In genomic region chr14:85195872-85196477, GRCh38 we compare ENCODE assay signal across 10 cellular contexts.
DNase-seq lines count a peak whose midpoint lies in the region; ATAC-seq and TF ChIP-seq lines count a peak whose summit lies in the region.
"Had no signal": no experiment of that assay in that cellular context is flagged by ENCODE, and none has a peak within 500 bp of the region (broad histone marks: within the 10 kb centered on the region; RNA-seq: fewer than 3 reads in every experiment).

No MANE protein-coding gene starts in this region.

- TF ChIP-seq CTCF in Calu3 (IDR thresholded peaks at IDR 0.05; ENCODE audit: unreplicated experiment) (peak; percentile 24), KMS-11 (conservative IDR thresholded peaks at IDR 0.05; ENCODE audit: low read depth, low read length) (peak; percentile 63), brain microvascular endothelial cell (IDR thresholded peaks at IDR 0.05; ENCODE audit: low read depth, low read length, missing control alignments) (peak; percentile 69)

- H3K4me1 Mint-ChIP-seq in Calu3 (ENCODE audit: low read depth, unreplicated experiment), result no peaks in the 10 kb centered on the region
- no peaks in the 10 kb centered on the region for H3K4me1 Mint-ChIP-seq in activated naive CD4-positive, alpha-beta T cell treated with anti-CD3 and anti-CD28 coated beads, Interleukin-2, amount 10 ng/mL, durations not matched to agents 7 days and 5 days

- in situ Hi-C loops in brain microvascular endothelial cell (cut with HindIII; ENCODE audit: low pct_ligation_motif_present, low sequenced_read_pairs), result no loop called here

- DNase-seq in Calu3 (no peak), brain microvascular endothelial cell (peak; percentile 5), myocyte (ENCODE audit: low read depth) (peak; percentile 31)
- DNase-seq in stimulated activated CD4-positive, alpha-beta T cell treated with anti-CD3 and anti-CD28 coated beads, Interleukin-4, amount 100 ng/mL, for 4 hours, result no peak
- no peak for DNase-seq in activated naive CD4-positive, alpha-beta T cell treated with anti-CD3 and anti-CD28 coated beads, Interleukin-2, amount 10 ng/mL, durations not matched to agents 7 days and 5 days
- DNase-seq: activated T-cell treated with anti-CD3 and anti-CD28 coated beads, Interleukin-2, amount 50 U/mL, for 1 hour; stimulated activated CD4-positive, alpha-beta T cell treated with anti-CD3 and anti-CD28 coated beads, Interleukin-15, amount 100 ng/mL, for 24 hours had no signal

- H3K4me3 Mint-ChIP-seq in Calu3 (ENCODE audit: low read depth, unreplicated experiment), result no peak overlapping the region
- no peak overlapping the region for H3K4me3 Mint-ChIP-seq in activated naive CD4-positive, alpha-beta T cell treated with anti-CD3 and anti-CD28 coated beads, Interleukin-2, amount 10 ng/mL, durations not matched to agents 7 days and 5 days

- peaks cover 12% of the 10 kb centered on the region for H3K9me3 Mint-ChIP-seq in Calu3 (ENCODE audit: low read depth, unreplicated experiment)
- no peaks in the 10 kb centered on the region for H3K9me3 Mint-ChIP-seq in activated naive CD4-positive, alpha-beta T cell treated with anti-CD3 and anti-CD28 coated beads, Interleukin-2, amount 10 ng/mL, durations not matched to agents 7 days and 5 days

- no peaks in the 10 kb centered on the region for H4K20me1 ChIP-seq in KMS-11 (ENCODE audit: insufficient read depth)

- no peak overlapping the region for H3K4me3 ChIP-seq in KMS-11 (IDR thresholded peaks at IDR 0.05; ENCODE audit: insufficient read depth, low read depth, low read length)
- H3K4me3 ChIP-seq in brain microvascular endothelial cell (ENCODE audit: low read depth, low read length), result no peak overlapping the region

- ATAC-seq in GM18511 (IDR thresholded peaks at IDR 0.05; ENCODE audit: unreplicated experiment), result no peak
- ATAC-seq in HG02642 (IDR thresholded peaks at IDR 0.05; ENCODE audit: poor library complexity, unreplicated experiment), result no peak

- H3K27me3 ChIP-seq in KMS-11 (ENCODE audit: insufficient read depth, low read depth), result no peaks in the 10 kb centered on the region
- H3K27me3 ChIP-seq in brain microvascular endothelial cell (replicated peaks), result no peaks in the 10 kb centered on the region

- H2AFZ ChIP-seq in KMS-11 (ENCODE audit: low read depth), result no peak overlapping the region

- no TSS peak for BruUV-seq in Calu3 (replicated peaks; lab: Mats Ljungman, UMichigan)

- no peak overlapping the region for H3K27ac Mint-ChIP-seq in Calu3 (ENCODE audit: unreplicated experiment)
- no peak overlapping the region for H3K27ac Mint-ChIP-seq in activated naive CD4-positive, alpha-beta T cell treated with anti-CD3 and anti-CD28 coated beads, Interleukin-2, amount 10 ng/mL, durations not matched to agents 7 days and 5 days

- CTCF ChIA-PET in Calu3 (lab: Charles Lee), result no interaction called here
- CTCF ChIA-PET in activated naive CD4-positive, alpha-beta T cell treated with anti-CD3 and anti-CD28 coated beads, Interleukin-2, amount 10 ng/mL, durations not matched to agents 7 days and 5 days (lab: Charles Lee), result no interaction called here

- no peak overlapping the region for H3K9ac ChIP-seq in KMS-11

- H3K36me3 Mint-ChIP-seq in Calu3 (ENCODE audit: insufficient read depth, unreplicated experiment), result no peaks in the 10 kb centered on the region
- no peaks in the 10 kb centered on the region for H3K36me3 Mint-ChIP-seq in activated naive CD4-positive, alpha-beta T cell treated with anti-CD3 and anti-CD28 coated beads, Interleukin-2, amount 10 ng/mL, durations not matched to agents 7 days and 5 days

- no peak overlapping the region for H3K4me2 ChIP-seq in KMS-11

- H3K36me3 ChIP-seq in KMS-11 (ENCODE audit: insufficient read depth) (no peaks in the 10 kb centered on the region), brain microvascular endothelial cell (replicated peaks) (no peaks in the 10 kb centered on the region)

- H3K27me3 Mint-ChIP-seq in Calu3 (ENCODE audit: unreplicated experiment), result no peaks in the 10 kb centered on the region
- no peaks in the 10 kb centered on the region for H3K27me3 Mint-ChIP-seq in activated naive CD4-positive, alpha-beta T cell treated with anti-CD3 and anti-CD28 coated beads, Interleukin-2, amount 10 ng/mL, durations not matched to agents 7 days and 5 days

- no peaks in the 10 kb centered on the region for H3K79me2 ChIP-seq in KMS-11 (ENCODE audit: insufficient read depth, low read depth)

- intact Hi-C loops in Calu3 (cut with micrococcal nuclease; ENCODE audit: unreplicated experiment), result no loop called here

- H3K4me1 ChIP-seq in KMS-11 (ENCODE audit: low read depth, poor library complexity, severe bottlenecking), result no peaks in the 10 kb centered on the region

- H3K27ac ChIP-seq in KMS-11 (no peak overlapping the region), brain microvascular endothelial cell (no peak overlapping the region)

Comparison
In these comparisons a context has a peak if more than half of its experiments do, and no peak if none do; other contexts are left out.
1. DNase-seq: peak in brain microvascular endothelial cell (single experiment) and myocyte (single experiment); none in Calu3 (single experiment), stimulated activated CD4-positive, alpha-beta T cell treated with anti-CD3 and anti-CD28 coated beads, Interleukin-4, amount 100 ng/mL, for 4 hours (0 of 2) and activated naive CD4-positive, alpha-beta T cell treated with anti-CD3 and anti-CD28 coated beads, Interleukin-2, amount 10 ng/mL, durations not matched to agents 7 days and 5 days (single experiment).
2. Peak in every context shown above with its lines, with median percentiles within 50 percentile points of each other: CTCF ChIP-seq.